ENCODE assay signal across 8 cellular contexts in the genomic region with DNA sequence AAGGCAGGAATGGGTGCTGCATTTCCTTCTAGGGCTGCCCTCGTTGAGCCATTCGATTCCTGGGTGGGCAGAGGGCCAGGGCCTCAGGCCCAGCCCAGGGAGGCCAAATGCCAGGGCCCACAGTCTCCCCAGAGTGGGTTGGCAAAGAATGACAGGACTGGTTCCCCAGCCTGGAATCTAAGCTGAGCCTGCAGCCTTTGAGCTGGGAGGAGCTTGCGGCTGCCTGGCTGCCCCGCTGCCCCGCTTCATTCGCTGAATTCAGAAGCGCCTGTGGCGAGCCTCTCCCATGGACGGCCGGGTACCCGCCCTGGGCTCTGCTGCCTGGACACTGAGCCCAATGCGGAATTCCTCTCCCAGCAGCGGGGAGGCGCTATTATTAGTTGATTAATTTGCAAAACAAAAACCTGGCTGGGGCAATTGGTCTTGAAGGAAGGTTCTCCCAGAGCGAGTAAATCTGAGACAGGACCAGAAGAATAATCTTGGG. TPM values are rescaled to one million over a fixed set of nuclear protein-coding genes. Genes with fewer than 3 reads are reported as not detected.
DNase-seq lines count a peak whose midpoint lies in the region; ATAC-seq and TF ChIP-seq lines count a peak whose summit lies in the region.

No MANE protein-coding gene starts in this region.

- H2AFZ ChIP-seq in neuron (ENCODE audit: low read depth, low read length), result peak overlapping the region; percentile 4

- DNase-seq in DMS153 (lab: John Stamatoyannopoulos, UW) (peak; percentile 63), RWPE2 (ENCODE audit: low spot score) (no peak), NCI-H1105 treated with DMSO at 0.1 percent for 48 hours (lab: John Stamatoyannopoulos, UW) (no peak)

- H3K36me3 ChIP-seq in RWPE2 (ENCODE audit: low read depth) (no peaks in the 10 kb centered on the region), gastroesophageal sphincter (no peaks in the 10 kb centered on the region), neuron (ENCODE audit: insufficient read depth, low read length) (no peaks in the 10 kb centered on the region)

- 10% methylated on average over 3 of the region's 15 CpGs; no CpG with 5 or more reads in 1 of the 2 donors for WGBS in gastroesophageal sphincter (ENCODE audit: low coverage in 1 of 2), 2 donors

- no peak overlapping the region for H3K4me3 ChIP-seq in RWPE2 (ENCODE audit: severe bottlenecking)
- peak overlapping the region in 1 of 2 donors; percentile 31 for H3K4me3 ChIP-seq in gastroesophageal sphincter
- H3K4me3 ChIP-seq in neuron (ENCODE audit: low read length), result peak overlapping the region; percentile 20

- H3K27ac ChIP-seq in RWPE2 (ENCODE audit: poor library complexity, severe bottlenecking), result no peak overlapping the region
- peak overlapping the region; percentile 25 to 84 (median 81) for H3K27ac ChIP-seq in gastroesophageal sphincter

- no peak for TF ChIP-seq EP300 in gastroesophageal sphincter (IDR thresholded peaks at IDR 0.05)

- H3K4me1 ChIP-seq in RWPE2 (ENCODE audit: insufficient read depth, poor library complexity, severe bottlenecking), result peaks cover 5% of the 10 kb centered on the region
- peaks cover 3 to 48% (median 6%) of the 10 kb centered on the region in 3 donors for H3K4me1 ChIP-seq in gastroesophageal sphincter
- peaks cover 36% of the 10 kb centered on the region for H3K4me1 ChIP-seq in neuron (ENCODE audit: insufficient read depth, low read length)

- TF ChIP-seq POLR2A in gastroesophageal sphincter (IDR thresholded peaks at IDR 0.05), result no peak

- H3K27me3 ChIP-seq in RWPE2 (ENCODE audit: insufficient read depth, poor library complexity, severe bottlenecking), result no peaks in the 10 kb centered on the region
- no peaks in the 10 kb centered on the region for H3K27me3 ChIP-seq in gastroesophageal sphincter
- H3K27me3 ChIP-seq in neuron (ENCODE audit: insufficient read depth, low read length), result no peaks in the 10 kb centered on the region

- TF ChIP-seq CTCF in RWPE2 (IDR thresholded peaks at IDR 0.05; ENCODE audit: poor library complexity, severe bottlenecking) (no peak), gastroesophageal sphincter (IDR thresholded peaks at IDR 0.05) (peak in 3 of 4 experiments; percentile 26 to 70 (median 41))

- no peaks in the 10 kb centered on the region for H3K9me3 ChIP-seq in RWPE2 (ENCODE audit: severe bottlenecking)
- no peaks in the 10 kb centered on the region for H3K9me3 ChIP-seq in gastroesophageal sphincter
- H3K9me3 ChIP-seq in neuron (ENCODE audit: low read length), result no peaks in the 10 kb centered on the region

- peak; percentile 81 for ATAC-seq in RWPE2 (ENCODE audit: low read depth)
- ATAC-seq in gastroesophageal sphincter, result peak; percentile 90
- ATAC-seq in HG03025 (IDR thresholded peaks at IDR 0.05; ENCODE audit: low FRiP score, unreplicated experiment), result no peak
- ATAC-seq in GM19328 (IDR thresholded peaks at IDR 0.05; ENCODE audit: unreplicated experiment), result no peak
- no peak for ATAC-seq in GM19035 (IDR thresholded peaks at IDR 0.05; ENCODE audit: unreplicated experiment)

RNA-seq across cellular contexts. Expression of gene TARDBP, which starts 32.3 kb away (rescaled TPM):
- 100 to 1,000 TPM in 3 of 4 donors, 10 to 100 TPM in 1; 60.3 to 170 (median 112) TPM for total RNA-seq in gastroesophageal sphincter

Comparison
In these comparisons a context has a peak if more than half of its experiments do, and no peak if none do; other contexts are left out.
1. ATAC-seq: peak in RWPE2 (single experiment) and gastroesophageal sphincter (single experiment); none in HG03025 (single experiment), GM19328 (single experiment) and GM19035 (single experiment).